Comparison of ENCODE assay signal across 1 cellular context in genomic region chr4:34281826-34282225, GRCh38.
TF ChIP-seq lines count a peak whose summit lies in the region.

No MANE protein-coding gene starts in this region.

TF ChIP-seq in H1, 55 proteins besides CTCF, POLR2A, EP300 and RAD21 (continued from another document):
- no peak for TF ChIP-seq JUND (IDR thresholded peaks at IDR 0.05; ENCODE audit: low read length)
